Comparison of ENCODE assay signal across 10 cellular contexts in the genomic region with DNA sequence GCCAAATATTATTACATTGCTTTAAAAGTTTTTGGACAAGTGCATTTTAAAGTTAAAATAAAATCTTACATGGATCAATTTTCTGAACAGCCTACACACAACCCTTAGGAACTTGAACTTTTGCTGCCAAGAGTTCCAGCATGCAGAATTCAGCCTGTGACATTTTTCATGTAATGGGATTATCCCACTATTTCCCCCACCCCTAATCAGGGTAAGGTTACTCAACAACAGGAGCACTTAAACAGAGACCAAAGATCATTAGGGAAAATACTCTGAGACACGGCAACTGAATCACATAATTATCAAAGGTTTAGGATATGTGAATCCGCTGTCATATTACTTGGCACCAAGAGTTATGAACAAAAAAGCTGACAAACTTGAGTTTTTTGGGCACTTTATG. TPM values are rescaled to one million over a fixed set of nuclear protein-coding genes. Genes with fewer than 3 reads are reported as not detected.
"Had no signal": no experiment of that assay in that cellular context is flagged by ENCODE, and none has a peak within 500 bp of the region (broad histone marks: within the 10 kb centered on the region; RNA-seq: fewer than 3 reads in every experiment).

No MANE protein-coding gene starts in this region.

- H3K4me1 ChIP-seq: HAP-1 had no signal

- FAIRE-seq: HTR-8/SVneo, K562 had no signal

- H3K9me3 ChIP-seq: HAP-1 had no signal

- DNase-seq: GM23248, GOT3, H7, HFFc6, IMR-90 had no signal

- H3K4me3 ChIP-seq: GM23248, HAP-1, K562 had no signal

- H3K27ac ChIP-seq: GM23248 had no signal

- H3K36me3 ChIP-seq: HAP-1 had no signal

RNA-seq across cellular contexts. Expression of a gene that starts 47.2 kb away (rescaled TPM):
- total RNA-seq: H4, HT-29, IMR-90, K562 had no signal
